In genomic region chr13:90839061-90839460, GRCh38 we compare ENCODE assay signal across 15 cellular contexts.
"Had no signal": no experiment of that assay in that cellular context is flagged by ENCODE, and none has a peak within 500 bp of the region (broad histone marks: within the 10 kb centered on the region; RNA-seq: fewer than 3 reads in every experiment).

No MANE protein-coding gene starts in this region.

- H3K27ac ChIP-seq: cardiac muscle cell, ovary, right lobe of liver, transverse colon had no signal

- FAIRE-seq: astrocyte, islet of Langerhans had no signal

- DNase-seq: activated CD4-positive, alpha-beta T cell treated with anti-CD3 and anti-CD28 coated beads for 1 hour; activated CD4-positive, alpha-beta T cell treated with anti-CD3 and anti-CD28 coated beads, Interleukin-2, amount 50 U/mL, for 48 hours; activated naive CD4-positive, alpha-beta T cell treated with anti-CD3 and anti-CD28 coated beads, Interleukin-2, amount 10 ng/mL, durations not matched to agents 7 days and 5 days; ovary; right lobe of liver; stimulated activated CD4-positive, alpha-beta T cell treated with anti-CD3 and anti-CD28 coated beads, Interleukin-4, amount 100 ng/mL, for 4 hours; stimulated activated CD8-positive, alpha-beta memory T cell treated with anti-CD3 and anti-CD28 coated beads, Interleukin-4, amount 100 ng/mL, for 48 hours; stimulated activated naive CD4-positive, alpha-beta T cell treated with Interleukin-2 at 50 U/mL for 16 hours; substantia nigra; transverse colon had no signal

- H3K27me3 ChIP-seq: ovary, right lobe of liver, transverse colon had no signal

- H3K4me1 ChIP-seq: right lobe of liver, transverse colon had no signal

- ATAC-seq: activated T-helper 17 cell treated with anti-CD3 and anti-CD28 coated beads, Interleukin-2, amount 50 U/mL, for 72 hours; left lobe of liver; right lobe of liver had no signal
